Comparison of ENCODE assay signal across 12 cellular contexts in the genomic region with DNA sequence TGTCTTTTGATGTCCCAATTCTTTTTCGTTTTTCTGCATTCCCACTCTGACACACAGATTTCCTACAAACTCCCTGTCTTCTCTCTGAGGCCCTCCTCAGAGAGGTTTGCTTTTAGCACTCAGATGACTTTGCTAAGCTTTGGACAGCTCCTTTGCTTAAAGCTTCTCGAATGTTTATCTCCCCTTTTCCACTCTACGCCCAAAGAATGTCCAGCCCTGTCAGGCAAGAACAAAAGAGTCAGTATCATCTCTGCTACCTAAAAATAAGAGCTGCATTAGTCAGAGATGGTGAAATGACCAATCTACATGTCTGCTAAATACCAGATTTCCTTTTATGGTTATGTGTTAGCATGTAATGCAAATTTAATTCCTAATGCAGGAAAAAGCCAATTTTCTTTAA. TPM values are rescaled to one million over a fixed set of nuclear protein-coding genes. Genes with fewer than 3 reads are reported as not detected.
DNase-seq lines count a peak whose midpoint lies in the region; ATAC-seq, FAIRE-seq and TF ChIP-seq lines count a peak whose summit lies in the region.
"Had no signal": no experiment of that assay in that cellular context is flagged by ENCODE, and none has a peak within 500 bp of the region (broad histone marks: within the 10 kb centered on the region; RNA-seq: fewer than 3 reads in every experiment).

No MANE protein-coding gene starts in this region.

- 31 to 48% (median 41%) methylated on average over 3 of the region's 3 CpGs for WGBS in heart left ventricle, 4 donors

- peak overlapping the region; percentile 8 for H3K27ac Mint-ChIP-seq in astrocyte (ENCODE audit: unreplicated experiment)
- peak overlapping the region in 1 of 7 donors; percentile 12 for H3K27ac Mint-ChIP-seq in CD14-positive monocyte

- DNase-seq in H54 (ENCODE audit: insufficient read length, low spot score) (peak; percentile 6), astrocyte (ENCODE audit: low read depth) (peak; percentile 90), heart left ventricle (no peak), renal cortical epithelial cell (ENCODE audit: low read depth) (peak; percentile 76), CD14-positive monocyte (ENCODE audit: low spot score) (no peak), SK-N-DZ (ENCODE audit: low spot score) (no peak), GF-D8 (lab: John Stamatoyannopoulos, UW) (no peak), T-helper 9 cell (no peak)
- DNase-seq: activated CD4-positive, alpha-beta T cell treated with anti-CD3 and anti-CD28 coated beads for 48 hours; stimulated activated CD4-positive, alpha-beta T cell treated with anti-CD3 and anti-CD28 coated beads, Interleukin-2, amount 100 ng/mL, for 24 hours; upper lobe of right lung had no signal

- H3K27me3 Mint-ChIP-seq in astrocyte (ENCODE audit: low read depth, unreplicated experiment) (no peaks in the 10 kb centered on the region), CD14-positive monocyte (ENCODE audit: low read depth in 3 of 3) (no peaks in the 10 kb centered on the region)
- H3K27me3 Mint-ChIP-seq: central memory CD8-positive, alpha-beta T cell had no signal

- H3K36me3 Mint-ChIP-seq in astrocyte (ENCODE audit: low read depth, unreplicated experiment), result peaks cover 18% of the 10 kb centered on the region
- H3K36me3 Mint-ChIP-seq in CD14-positive monocyte, result peaks cover 72 to 79% of the 10 kb centered on the region in 2 donors

- no peaks in the 10 kb centered on the region for H3K27me3 ChIP-seq in astrocyte (ENCODE audit: insufficient read depth, low read length)
- no peaks in the 10 kb centered on the region for H3K27me3 ChIP-seq in heart left ventricle
- H3K27me3 ChIP-seq: upper lobe of right lung had no signal

- TF ChIP-seq CTCF in astrocyte (IDR thresholded peaks at IDR 0.05; ENCODE audit: insufficient read depth, low read depth, low read length) (no peak), heart left ventricle (IDR thresholded peaks at IDR 0.05) (no peak), CD14-positive monocyte (IDR thresholded peaks at IDR 0.05) (no peak)

- intact Hi-C loops in heart left ventricle (cut with DNase I) (no loop called here), CD14-positive monocyte (cut with micrococcal nuclease) (no loop called here)

- H3K4me3 Mint-ChIP-seq in astrocyte (ENCODE audit: unreplicated experiment) (no peak overlapping the region), CD14-positive monocyte (no peak overlapping the region)
- H3K4me3 Mint-ChIP-seq: central memory CD8-positive, alpha-beta T cell had no signal

- H2AFZ ChIP-seq in astrocyte (ENCODE audit: low read depth, low read length), result no peak overlapping the region

- peak; percentile 36 for FAIRE-seq in H54 (lab: Jason Lieb, UNC)
- peak; percentile 80 for FAIRE-seq in astrocyte (lab: Jason Lieb, UNC)

- peak overlapping the region; percentile 5 for H3K4me2 ChIP-seq in astrocyte (ENCODE audit: low read length)

- H3K27ac ChIP-seq in astrocyte (ENCODE audit: low read depth, low read length), result peak overlapping the region; percentile 39
- H3K27ac ChIP-seq in heart left ventricle, result peak overlapping the region; percentile 19 to 82 (median 58)
- H3K27ac ChIP-seq: upper lobe of right lung had no signal

- no peaks in the 10 kb centered on the region for H3K79me2 ChIP-seq in astrocyte (ENCODE audit: insufficient read depth, low read length)

- H3K4me1 Mint-ChIP-seq in astrocyte (ENCODE audit: low read depth, unreplicated experiment) (peaks cover 15% of the 10 kb centered on the region), CD14-positive monocyte (no peaks in the 10 kb centered on the region)

- H3K4me3 ChIP-seq in astrocyte (ENCODE audit: insufficient read depth, low read depth, low read length) (no peak overlapping the region), heart left ventricle (no peak overlapping the region)
- H3K4me3 ChIP-seq: upper lobe of right lung had no signal

- H3K9me3 Mint-ChIP-seq in astrocyte (ENCODE audit: unreplicated experiment) (peaks cover 7% of the 10 kb centered on the region), CD14-positive monocyte (peaks cover 3 to 10% (median 5%) of the 10 kb centered on the region in 7 donors)
- H3K9me3 Mint-ChIP-seq: central memory CD8-positive, alpha-beta T cell had no signal

- ATAC-seq in heart left ventricle, result peak; percentile 76 to 86 (median 81)
- ATAC-seq: upper lobe of right lung had no signal

- H3K4me1 ChIP-seq in astrocyte (ENCODE audit: insufficient read depth, low read length) (peaks cover 13% of the 10 kb centered on the region), heart left ventricle (peaks cover 0 to 21% (median 6%) of the 10 kb centered on the region in 12 donors)
- H3K4me1 ChIP-seq: upper lobe of right lung had no signal

- H3K9ac ChIP-seq in astrocyte (ENCODE audit: low read length), result no peak overlapping the region

- no peaks in the 10 kb centered on the region for H4K20me1 ChIP-seq in astrocyte (ENCODE audit: insufficient read depth, low read length)

- H3K36me3 ChIP-seq in astrocyte (ENCODE audit: insufficient read depth, low read length), result peaks cover 6% of the 10 kb centered on the region
- H3K36me3 ChIP-seq in heart left ventricle, result peaks cover 0 to 44% (median 30%) of the 10 kb centered on the region in 9 donors

- no peaks in the 10 kb centered on the region for H3K9me3 ChIP-seq in astrocyte (ENCODE audit: insufficient read depth, low read depth, low read length)
- H3K9me3 ChIP-seq in heart left ventricle, result peaks cover 0 to 5% (median 0%) of the 10 kb centered on the region in 12 donors
- H3K9me3 ChIP-seq: upper lobe of right lung had no signal

- no peak for TF ChIP-seq POLR2A in H54 (IDR thresholded peaks at IDR 0.05; ENCODE audit: low read depth, low read length)
- TF ChIP-seq POLR2A in heart left ventricle (IDR thresholded peaks at IDR 0.05), result no peak

RNA-seq across cellular contexts. Expression of a gene that starts 56.8 kb away (rescaled TPM):
- total RNA-seq in astrocyte, result 55.4 and 56.0 TPM in 2 replicates
- total RNA-seq in heart left ventricle, result 10 to 100 TPM; 15.8 to 35.9 (median 29.6) TPM
- 10 to 100 TPM; 13.1 to 33.2 TPM for polyA plus RNA-seq in heart left ventricle
- 15.3 and 38.4 TPM in 2 replicates for total RNA-seq in renal cortical epithelial cell
- 10 to 100 TPM; 30.7 to 40.8 TPM for polyA plus RNA-seq in CD14-positive monocyte
- polyA plus RNA-seq in SK-N-DZ (2014; cell fraction: cytosol; rRNA removed), result 30.3 and 32.9 TPM in 2 replicates
- 19.3 and 23.5 TPM in 2 replicates for polyA plus RNA-seq in SK-N-DZ (2014; cell fraction: nucleus; rRNA removed)

Comparison
In these comparisons a context has a peak if more than half of its experiments do, and no peak if none do; other contexts are left out.
1. DNase-seq: peak in H54 (single experiment), astrocyte (single experiment) and renal cortical epithelial cell (single experiment); none in heart left ventricle (0 of 5), CD14-positive monocyte (single experiment), SK-N-DZ (single experiment), GF-D8 (single experiment) and T-helper 9 cell (single experiment).